Comparison of ENCODE assay signal across 11 cellular contexts in the genomic region with DNA sequence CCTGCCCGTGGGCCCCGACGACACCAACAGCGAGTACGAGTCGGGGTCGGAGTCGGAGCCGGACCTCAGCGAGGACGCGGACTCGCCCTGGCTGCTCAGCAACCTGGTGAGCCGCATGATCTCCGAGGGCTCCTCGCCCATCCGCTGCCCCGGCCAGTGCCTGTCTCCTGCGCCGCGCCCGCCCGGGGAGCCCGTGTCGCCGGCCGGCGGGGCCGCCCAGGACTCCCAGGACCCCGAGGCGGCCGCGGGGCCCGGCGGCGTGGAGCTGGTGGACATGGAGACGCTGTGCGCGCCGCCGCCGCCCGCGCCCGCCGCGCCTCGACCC.
"Had no signal": no experiment of that assay in that cellular context is flagged by ENCODE, and none has a peak within 500 bp of the region (broad histone marks: within the 10 kb centered on the region; RNA-seq: fewer than 3 reads in every experiment).

No MANE protein-coding gene starts in this region.

- H3K9me3 ChIP-seq: colonic mucosa had no signal

- H3K4me3 ChIP-seq: colonic mucosa, hepatocyte had no signal

- H3K4me1 ChIP-seq: colonic mucosa, foreskin keratinocyte had no signal

- H3K27ac ChIP-seq: colonic mucosa, foreskin keratinocyte, hepatocyte had no signal

- H3K36me3 ChIP-seq: colonic mucosa had no signal

- DNase-seq: colonic mucosa; dermis blood vessel endothelial cell; foreskin keratinocyte; kidney glomerular epithelial cell; mesendoderm; naive B cell; stimulated activated CD4-positive, alpha-beta T cell treated with anti-CD3 and anti-CD28 coated beads, Interleukin-2, amount 100 ng/mL, for 24 hours; stimulated activated CD4-positive, alpha-beta T cell treated with anti-CD3 and anti-CD28 coated beads, Interleukin-4, amount 100 ng/mL, for 4 hours; stimulated activated naive CD4-positive, alpha-beta T cell treated with Interleukin-2 at 50 U/mL for 16 hours; trophoblast cell had no signal
